25 cellular contexts compared by ENCODE assay signal in genomic region chr5:176770431-176770830, GRCh38. TPM values are rescaled to one million over a fixed set of nuclear protein-coding genes. Genes with fewer than 3 reads are reported as not detected.
DNase-seq lines count a peak whose midpoint lies in the region; ATAC-seq and TF ChIP-seq lines count a peak whose summit lies in the region.
"Had no signal": no experiment of that assay in that cellular context is flagged by ENCODE, and none has a peak within 500 bp of the region (broad histone marks: within the 10 kb centered on the region; RNA-seq: fewer than 3 reads in every experiment).

No MANE protein-coding gene starts in this region.

- H3K36me3 ChIP-seq in sigmoid colon = no peaks in the 10 kb centered on the region
- H3K36me3 ChIP-seq in vagina = no peaks in the 10 kb centered on the region
- H3K36me3 ChIP-seq: SJSA1 had no signal

- no peaks in the 10 kb centered on the region for H3K4me1 ChIP-seq in sigmoid colon
- no peaks in the 10 kb centered on the region for H3K4me1 ChIP-seq in vagina
- H3K4me1 ChIP-seq: SJSA1 had no signal

- no peak for TF ChIP-seq EP300 in sigmoid colon (IDR thresholded peaks at IDR 0.05)

- no peak overlapping the region for H3K4me3 Mint-ChIP-seq in activated CD8-positive, alpha-beta memory T cell treated with anti-CD3 and anti-CD28 coated beads, Interleukin-2, amount 10 ng/mL, durations not matched to agents 7 days and 5 days
- H3K4me3 Mint-ChIP-seq: CD4-positive, CD25-positive, alpha-beta regulatory T cell had no signal

- TF ChIP-seq POLR2A in sigmoid colon (IDR thresholded peaks at IDR 0.05) = no peak
- TF ChIP-seq POLR2A in vagina (IDR thresholded peaks at IDR 0.05) = no peak
- TF ChIP-seq POLR2A in erythroblast (IDR thresholded peaks at IDR 0.05; ENCODE audit: low read length) = no peak

- H3K4me1 Mint-ChIP-seq in activated CD8-positive, alpha-beta memory T cell treated with anti-CD3 and anti-CD28 coated beads, Interleukin-2, amount 10 ng/mL, durations not matched to agents 7 days and 5 days = no peaks in the 10 kb centered on the region

- no peak overlapping the region for H3K27ac Mint-ChIP-seq in activated CD8-positive, alpha-beta memory T cell treated with anti-CD3 and anti-CD28 coated beads, Interleukin-2, amount 10 ng/mL, durations not matched to agents 7 days and 5 days
- H3K27ac Mint-ChIP-seq: CD4-positive, CD25-positive, alpha-beta regulatory T cell had no signal

- no peak for TF ChIP-seq CTCF in sigmoid colon (IDR thresholded peaks at IDR 0.05)
- no peak for TF ChIP-seq CTCF in vagina (IDR thresholded peaks at IDR 0.05)
- no peak for TF ChIP-seq CTCF in GM13977 (IDR thresholded peaks at IDR 0.05; ENCODE audit: extremely low read depth, insufficient read depth, missing control alignments)

- peak; percentile 4 for DNase-seq in activated CD8-positive, alpha-beta memory T cell treated with anti-CD3 and anti-CD28 coated beads, Interleukin-2, amount 10 ng/mL, durations not matched to agents 7 days and 5 days
- no peak for DNase-seq in activated CD8-positive, alpha-beta memory T cell treated with anti-CD3 and anti-CD28 coated beads, Interleukin-2, amount 50 U/mL, for 48 hours
- DNase-seq in ecto neural progenitor cell (ENCODE audit: low spot score) (peak; percentile 24), sigmoid colon (peak; percentile 19), vagina (ENCODE audit: extremely low spot score in 2 of 2) (peak; percentile 11 to 67), erythroblast (lab: John Stamatoyannopoulos, UW) (no peak), GM13977 (ENCODE audit: low spot score) (no peak)
- DNase-seq: CD4-positive, CD25-positive, alpha-beta regulatory T cell; DMS153; DND-41; KBM-7; MV-4-11; NCI-H1105; NCI-H146; NCI-H1930; NCI-H2107; NCI-H446; NCI-H524 treated with DMSO at 0.1 percent for 48 hours; NCI-H82; NK-92 treated with Interleukin-12 subunit alpha and Interleukin-12 subunit beta, amount 100 ng/mL, for 24 hours; PC-9; Right ventricle myocardium superior; RPMI8226 had no signal

- in situ Hi-C loops in GM13977 (cut with MboI; ENCODE audit: low pct_unique_long_range_greater_than_20kb, low sequenced_read_pairs, unreplicated experiment) = no loop called here

- ATAC-seq in activated CD8-positive, alpha-beta memory T cell treated with anti-CD3 and anti-CD28 coated beads, Interleukin-2, amount 10 ng/mL, durations not matched to agents 7 days and 5 days = no peak

- CTCF ChIA-PET in activated CD8-positive, alpha-beta memory T cell treated with anti-CD3 and anti-CD28 coated beads, Interleukin-2, amount 10 ng/mL, durations not matched to agents 7 days and 5 days (lab: Charles Lee) = no interaction called here

- intact Hi-C loops in sigmoid colon (cut with DNase I) = no loop called here
- intact Hi-C loops in vagina (cut with DNase I) = no loop called here

- H3K36me3 Mint-ChIP-seq in activated CD8-positive, alpha-beta memory T cell treated with anti-CD3 and anti-CD28 coated beads, Interleukin-2, amount 10 ng/mL, durations not matched to agents 7 days and 5 days = no peaks in the 10 kb centered on the region
- H3K36me3 Mint-ChIP-seq: CD4-positive, CD25-positive, alpha-beta regulatory T cell had no signal

- no peak overlapping the region for H3K4me3 ChIP-seq in sigmoid colon
- H3K4me3 ChIP-seq in vagina = no peak overlapping the region
- H3K4me3 ChIP-seq: PC-9, SJSA1 had no signal

- peaks cover 46% of the 10 kb centered on the region for H3K27me3 Mint-ChIP-seq in activated CD8-positive, alpha-beta memory T cell treated with anti-CD3 and anti-CD28 coated beads, Interleukin-2, amount 10 ng/mL, durations not matched to agents 7 days and 5 days

- H3K9me3 Mint-ChIP-seq in activated CD8-positive, alpha-beta memory T cell treated with anti-CD3 and anti-CD28 coated beads, Interleukin-2, amount 10 ng/mL, durations not matched to agents 7 days and 5 days (ENCODE audit: low read depth) = peaks cover 5% of the 10 kb centered on the region

- WGBS in sigmoid colon, 2 donors = 91 to 93% methylated on average over 8 of the region's 8 CpGs

- H3K27ac ChIP-seq in sigmoid colon = no peak overlapping the region
- no peak overlapping the region for H3K27ac ChIP-seq in vagina
- H3K27ac ChIP-seq: PC-9, SJSA1 had no signal

- H3K9me3 ChIP-seq in sigmoid colon = peaks cover 0 to 6% (median 3%) of the 10 kb centered on the region in 4 donors
- peaks cover 4% of the 10 kb centered on the region for H3K9me3 ChIP-seq in vagina
- H3K9me3 ChIP-seq: SJSA1 had no signal

- H3K27me3 ChIP-seq in sigmoid colon (peaks cover 0 to 27% (median 23%) of the 10 kb centered on the region in 3 donors), vagina (no peaks in the 10 kb centered on the region)

RNA-seq across cellular contexts. Expression of gene UNC5A, which starts 39.9 kb away (rescaled TPM):
- total RNA-seq in activated CD8-positive, alpha-beta memory T cell treated with anti-CD3 and anti-CD28 coated beads, Interleukin-2, amount 10 ng/mL, durations not matched to agents 7 days and 5 days = not detected
- not detected for total RNA-seq in sigmoid colon
- under 1 TPM in 2 of 3 donors, not detected in 1; 0.34 to 0.60 TPM for polyA plus RNA-seq in sigmoid colon
- not detected for total RNA-seq in vagina
- total RNA-seq: CD4-positive, CD25-positive, alpha-beta regulatory T cell; SJSA1 had no signal
- polyA plus RNA-seq: BJ; CD4-positive, CD25-positive, alpha-beta regulatory T cell had no signal

Comparison
In these comparisons a context has a peak if more than half of its experiments do, and no peak if none do; other contexts are left out.
1. DNase-seq: peak in activated CD8-positive, alpha-beta memory T cell treated with anti-CD3 and anti-CD28 coated beads, Interleukin-2, amount 10 ng/mL, durations not matched to agents 7 days and 5 days (single experiment), ecto neural progenitor cell (single experiment), sigmoid colon (single experiment) and vagina (2 of 2); none in activated CD8-positive, alpha-beta memory T cell treated with anti-CD3 and anti-CD28 coated beads, Interleukin-2, amount 50 U/mL, for 48 hours (single experiment), erythroblast (0 of 2) and GM13977 (single experiment).